In the genomic region with DNA sequence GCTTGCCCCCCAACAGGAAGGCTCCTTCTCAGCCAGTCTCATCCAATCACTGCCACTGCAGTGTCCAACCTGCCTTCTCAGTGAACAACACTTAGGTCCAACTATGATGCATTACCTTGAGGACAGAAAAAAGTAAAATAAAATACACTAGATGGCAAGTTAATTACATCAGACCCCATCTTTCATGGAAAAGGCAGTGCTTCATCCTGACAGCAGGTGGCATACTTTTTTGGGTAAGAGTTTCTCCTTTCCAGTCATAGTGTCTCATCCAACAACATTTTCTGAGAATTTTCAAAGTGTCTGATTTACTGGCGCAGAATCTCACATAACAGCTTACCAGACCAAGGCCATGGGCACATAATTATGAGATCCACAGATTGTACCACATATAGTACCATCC, we compare ENCODE assay signal across 10 cellular contexts.
A peak's percentile ranks its signal among the peaks of the same experiment; 100 is the strongest.
DNase-seq lines count a peak whose midpoint lies in the region; ATAC-seq, FAIRE-seq and TF ChIP-seq lines count a peak whose summit lies in the region.
"Had no signal": no experiment of that assay in that cellular context is flagged by ENCODE, and none has a peak within 500 bp of the region (broad histone marks: within the 10 kb centered on the region; RNA-seq: fewer than 3 reads in every experiment).

No MANE protein-coding gene starts in this region.

- H3K4me3 Mint-ChIP-seq in activated T-helper 17 cell treated with anti-CD3 and anti-CD28 coated beads, Interleukin-2, amount 50 U/mL, for 72 hours = no peak overlapping the region

- H3K4me3 ChIP-seq in WERI-Rb-1 (ENCODE audit: low read depth, low read length) (no peak overlapping the region), kidney (ENCODE audit: low read length in 2 of 2) (no peak overlapping the region)

- ATAC-seq in HG03097 (IDR thresholded peaks at IDR 0.05; ENCODE audit: low FRiP score, unreplicated experiment) = no peak
- no peak for ATAC-seq in activated T-helper 17 cell treated with anti-CD3 and anti-CD28 coated beads, Interleukin-2, amount 50 U/mL, for 72 hours (replicated peaks)
- ATAC-seq in GM19023 (IDR thresholded peaks at IDR 0.05; ENCODE audit: unreplicated experiment) = no peak

- no peak for FAIRE-seq in kidney (lab: Jason Lieb, UNC)
- FAIRE-seq: H54 had no signal

- H3K9me3 Mint-ChIP-seq in activated T-helper 17 cell treated with anti-CD3 and anti-CD28 coated beads, Interleukin-2, amount 50 U/mL, for 72 hours = peaks cover 4% of the 10 kb centered on the region

- H3K9ac ChIP-seq in kidney (ENCODE audit: low read length in 2 of 2) = no peak overlapping the region

- H3K27ac Mint-ChIP-seq in activated T-helper 17 cell treated with anti-CD3 and anti-CD28 coated beads, Interleukin-2, amount 50 U/mL, for 72 hours = no peak overlapping the region

- no peaks in the 10 kb centered on the region for H3K9me3 ChIP-seq in WERI-Rb-1 (ENCODE audit: severe bottlenecking)
- no peaks in the 10 kb centered on the region for H3K9me3 ChIP-seq in kidney (ENCODE audit: control insufficient read depth in 1 of 2, low read length in 2 of 2)

- no peaks in the 10 kb centered on the region for H3K4me1 Mint-ChIP-seq in activated T-helper 17 cell treated with anti-CD3 and anti-CD28 coated beads, Interleukin-2, amount 50 U/mL, for 72 hours

- DNase-seq in CD1c-positive myeloid dendritic cell (ENCODE audit: extremely low spot score) (peak; percentile 10), HS-5 (ENCODE audit: low read depth) (peak; percentile 4), WERI-Rb-1 (peak; percentile 20), kidney (no peak), activated gamma-delta T cell (lab: John Stamatoyannopoulos, UW) (no peak)
- DNase-seq: effector memory CD4-positive, alpha-beta T cell had no signal

- intact Hi-C loops in kidney (cut with DNase I) = no loop called here

- H3K27me3 Mint-ChIP-seq in activated T-helper 17 cell treated with anti-CD3 and anti-CD28 coated beads, Interleukin-2, amount 50 U/mL, for 72 hours = no peaks in the 10 kb centered on the region

- no peaks in the 10 kb centered on the region for H3K36me3 Mint-ChIP-seq in activated T-helper 17 cell treated with anti-CD3 and anti-CD28 coated beads, Interleukin-2, amount 50 U/mL, for 72 hours (ENCODE audit: low read depth)

- H3K27ac ChIP-seq in WERI-Rb-1 = no peak overlapping the region
- H3K27ac ChIP-seq in kidney (ENCODE audit: low read depth in 2 of 2, low read length in 2 of 2) = no peak overlapping the region

- peak; percentile 49 for TF ChIP-seq CTCF in WERI-Rb-1 (IDR thresholded peaks at IDR 0.05; ENCODE audit: low read depth, low read length)
- peak; percentile 45 for TF ChIP-seq CTCF in kidney (IDR thresholded peaks at IDR 0.05; ENCODE audit: borderline replicate concordance, extremely low read depth, insufficient read depth)

- H3K36me3 ChIP-seq in WERI-Rb-1 = no peaks in the 10 kb centered on the region
- no peaks in the 10 kb centered on the region for H3K36me3 ChIP-seq in kidney (ENCODE audit: control insufficient read depth in 1 of 2, insufficient read depth in 2 of 2, low read length in 2 of 2)

- H3K4me1 ChIP-seq in kidney (ENCODE audit: control insufficient read depth in 1 of 2, insufficient read depth in 1 of 2, low read depth in 1 of 2, low read length in 2 of 2) = no peaks in the 10 kb centered on the region

- no peaks in the 10 kb centered on the region for H3K27me3 ChIP-seq in WERI-Rb-1 (ENCODE audit: insufficient read depth, low read depth, severe bottlenecking)

Comparison
In these comparisons a context has a peak if more than half of its experiments do, and no peak if none do; other contexts are left out.
1. DNase-seq: peak in CD1c-positive myeloid dendritic cell (single experiment), HS-5 (single experiment) and WERI-Rb-1 (single experiment); none in kidney (single experiment) and activated gamma-delta T cell (single experiment).